17 cellular contexts compared by ENCODE assay signal in genomic region chr1:224639426-224639975, GRCh38. TPM values are rescaled to one million over a fixed set of nuclear protein-coding genes. Genes with fewer than 3 reads are reported as not detected.
DNase-seq lines count a peak whose midpoint lies in the region; ATAC-seq, FAIRE-seq and TF ChIP-seq lines count a peak whose summit lies in the region.
"Had no signal": no experiment of that assay in that cellular context is flagged by ENCODE, and none has a peak within 500 bp of the region (broad histone marks: within the 10 kb centered on the region; RNA-seq: fewer than 3 reads in every experiment).

No MANE protein-coding gene starts in this region.

- TF ChIP-seq EP300 in H1 (IDR thresholded peaks at IDR 0.05; ENCODE audit: borderline replicate concordance in 1 of 2, low read depth in 2 of 2, low read length in 2 of 2): no peak

- H2BK20ac ChIP-seq in H1 (ENCODE audit: low read length): no peak overlapping the region

- H3K23ac ChIP-seq in H1 (ENCODE audit: insufficient read length): no peak overlapping the region

- no peak overlapping the region for H3K14ac ChIP-seq in H1 (ENCODE audit: insufficient read length)

- no peaks in the 10 kb centered on the region for H3K9me3 Mint-ChIP-seq in nephron progenitor cell
- H3K9me3 Mint-ChIP-seq: CD8-positive, alpha-beta T cell had no signal

- H2AFZ ChIP-seq in H1 (ENCODE audit: low read length): no peak overlapping the region

- ATAC-seq in HG03135 (IDR thresholded peaks at IDR 0.05; ENCODE audit: unreplicated experiment): no peak
- ATAC-seq: CD8-positive, alpha-beta T cell had no signal

- TF ChIP-seq RAD21 in H1 (IDR thresholded peaks at IDR 0.05 in 1 of 2, conservative IDR thresholded peaks at IDR 0.05 in 1 of 2; ENCODE audit: low read depth in 2 of 2, low read length in 2 of 2): no peak

- FAIRE-seq in H1 (lab: Jason Lieb, UNC): no peak

- H4K91ac ChIP-seq in H1 (replicated peaks; ENCODE audit: insufficient read length, low read length): no peak overlapping the region

- H3K4me1 ChIP-seq in BLaER1 (peaks cover 37% of the 10 kb centered on the region), HUES6 (ENCODE audit: control insufficient read depth, insufficient read depth, low read length) (peaks cover 27% of the 10 kb centered on the region; the same call in 1 of the 2 replicates), H1 (replicated peaks in 1 of 4; ENCODE audit: control insufficient read depth in 3 of 4, insufficient read depth in 4 of 4, low read length in 3 of 4) (no peaks in the 10 kb centered on the region; a peak in 1 of 7 replicates)

- TF ChIP-seq CTCF in H1 (IDR thresholded peaks at IDR 0.05; ENCODE audit: control extremely low read depth in 1 of 3, insufficient read depth in 1 of 3, low read depth in 1 of 3, low read length in 3 of 3) (no peak), nephron progenitor cell (IDR thresholded peaks at IDR 0.05) (no peak)

- H3K36me3 ChIP-seq in BLaER1: no peaks in the 10 kb centered on the region
- H3K36me3 ChIP-seq in HUES6 (ENCODE audit: control insufficient read depth, insufficient read depth, low read length): no peaks in the 10 kb centered on the region
- peaks cover 0 to 2% (median 0%) of the 10 kb centered on the region in 4 experiments; a peak in 1 of 8 replicates for H3K36me3 ChIP-seq in H1 (ENCODE audit: control insufficient read depth in 2 of 4, insufficient read depth in 4 of 4, low read length in 3 of 4)

- H3K9ac ChIP-seq in BLaER1 (no peak overlapping the region), HUES6 (ENCODE audit: low read length) (peak overlapping the region; percentile 35), H1 (replicated peaks in 1 of 4; ENCODE audit: extremely low read depth in 1 of 4, low read depth in 3 of 4, low read length in 3 of 4) (no peak overlapping the region)

- H3K4me2 ChIP-seq in BLaER1: 0 out of 2 replicates have a peak overlapping the region, but pooled peaks have one; percentile 85
- no peak overlapping the region for H3K4me2 ChIP-seq in H1 (ENCODE audit: insufficient read depth in 1 of 2, low read depth in 2 of 2, low read length in 2 of 2)

- peaks cover 24% of the 10 kb centered on the region for H3K4me1 Mint-ChIP-seq in nephron progenitor cell

- H4K5ac ChIP-seq in H1 (ENCODE audit: insufficient read length, low read depth, low read length): no peak overlapping the region

- no peak for DNase-seq in H1 (ENCODE audit: low read depth in 1 of 2, low spot score in 2 of 2)
- no peak for DNase-seq in nephron progenitor cell
- DNase-seq in stimulated activated naive CD4-positive, alpha-beta T cell treated with Interleukin-2 at 50 U/mL for 16 hours (lab: John Stamatoyannopoulos, UW): no peak
- no peak for DNase-seq in NCI-H82 treated with DMSO at 0.1 percent for 48 hours (lab: John Stamatoyannopoulos, UW; ENCODE audit: unreplicated experiment)
- DNase-seq in stimulated activated CD4-positive, alpha-beta T cell treated with anti-CD3 and anti-CD28 coated beads, Interleukin-4, amount 100 ng/mL, for 4 hours: no peak
- DNase-seq: 8988T; CD8-positive, alpha-beta T cell; H7; KG1; NCI-H1048; NCI-H1436 treated with DMSO at 0.1 percent for 48 hours; NCI-H2029 treated with DMSO at 0.1 percent for 48 hours; NCI-H2171 treated with DMSO at 0.1 percent for 48 hours; NCI-H446 treated with DMSO at 0.1 percent for 48 hours had no signal

- H3K56ac ChIP-seq in H1 (replicated peaks; ENCODE audit: insufficient read length, low read depth, low read length): no peak overlapping the region

- no peak overlapping the region for H4K8ac ChIP-seq in H1 (ENCODE audit: extremely low read depth, insufficient read depth, low read length)

- H3K27me3 ChIP-seq in BLaER1 (no peaks in the 10 kb centered on the region), HUES6 (ENCODE audit: control insufficient read depth, insufficient read depth, low read length) (no peaks in the 10 kb centered on the region), H1 (replicated peaks in 1 of 4; ENCODE audit: control insufficient read depth in 3 of 4, extremely low read depth in 1 of 4, insufficient read depth in 3 of 4, low read length in 3 of 4) (no peaks in the 10 kb centered on the region)

- no peak overlapping the region for H2AK5ac ChIP-seq in H1 (ENCODE audit: low read depth, low read length)

- H2BK12ac ChIP-seq in H1 (ENCODE audit: low read depth, low read length): no peak overlapping the region

- peaks cover 15% of the 10 kb centered on the region for H3K27me3 Mint-ChIP-seq in nephron progenitor cell (ENCODE audit: low read depth, poor library complexity)

- no peaks in the 10 kb centered on the region for H3K9me3 ChIP-seq in BLaER1
- H3K9me3 ChIP-seq in HUES6 (ENCODE audit: control insufficient read depth, insufficient read depth, low read depth, low read length): no peaks in the 10 kb centered on the region
- H3K9me3 ChIP-seq in H1 (ENCODE audit: insufficient read depth in 2 of 2, low read depth in 1 of 2, low read length in 1 of 2): no peaks in the 10 kb centered on the region

- H3K18ac ChIP-seq in H1 (ENCODE audit: extremely low read depth, low read length): no peak overlapping the region

- no peak overlapping the region for H3K27ac ChIP-seq in BLaER1
- no peak overlapping the region for H3K27ac ChIP-seq in HUES6 (ENCODE audit: low read depth, low read length)
- no peak overlapping the region for H3K27ac ChIP-seq in H1 (ENCODE audit: low read depth, low read length)

- 0 out of 2 replicates have a peak overlapping the region, but pooled peaks have one; percentile 61 for H2BK15ac ChIP-seq in H1 (ENCODE audit: low read length)

- TF ChIP-seq POLR2A in H1 (IDR thresholded peaks at IDR 0.05; ENCODE audit: control extremely low read depth in 1 of 2, low read depth in 2 of 2, low read length in 2 of 2): no peak

- POLR2A ChIA-PET in H1 (lab: Charles Lee; ENCODE audit: partially characterized antibody): interaction anchor here (1.0 kb wide), 1 partner anchor 64 kb away, joined by 3 read pairs; no protein-coding TSS in a partner anchor

- H3K27ac Mint-ChIP-seq in nephron progenitor cell: peak overlapping the region; percentile 95
- H3K27ac Mint-ChIP-seq: CD8-positive, alpha-beta T cell had no signal

- no peak overlapping the region for H2BK120ac ChIP-seq in H1 (replicated peaks; ENCODE audit: low read depth, low read length)

- no peaks in the 10 kb centered on the region for H3K79me2 ChIP-seq in H1 (ENCODE audit: control insufficient read depth in 1 of 2, insufficient read depth in 2 of 2, low read length in 2 of 2)

- H3K4me3 ChIP-seq in BLaER1: no peak overlapping the region
- H3K4me3 ChIP-seq in HUES6 (ENCODE audit: low read depth, low read length): no peak overlapping the region
- no peak overlapping the region for H3K4me3 ChIP-seq in H1 (ENCODE audit: extremely low read depth in 1 of 4, insufficient read depth in 2 of 4, low read depth in 3 of 4, low read length in 4 of 4)

- H2BK5ac ChIP-seq in H1 (ENCODE audit: low read depth, low read length): no peak overlapping the region

- no peak overlapping the region for H3K4me3 Mint-ChIP-seq in nephron progenitor cell
- H3K4me3 Mint-ChIP-seq: CD8-positive, alpha-beta T cell had no signal

- WGBS in H1 (ENCODE audit: extremely low coverage in 1 of 2, insufficient coverage in 1 of 2, insufficient read length in 1 of 2, insufficient replicate concordance in 2 of 2, low coverage in 1 of 2, low lambda C conversion rate in 2 of 2, missing lambda C conversion rate in 1 of 2), 2 experiments: 91% methylated on average over 5 of the region's 5 CpGs; no CpG with 5 or more reads in 1 of the 2 experiments

- H3K23me2 ChIP-seq in H1 (ENCODE audit: low read depth, low read length): no peaks in the 10 kb centered on the region

- H3K79me1 ChIP-seq in H1 (ENCODE audit: low read depth, low read length): no peaks in the 10 kb centered on the region

- H4K20me1 ChIP-seq in BLaER1: no peaks in the 10 kb centered on the region
- no peaks in the 10 kb centered on the region for H4K20me1 ChIP-seq in H1 (replicated peaks in 1 of 2; ENCODE audit: control insufficient read depth in 1 of 2, insufficient read depth in 2 of 2, low read length in 2 of 2)

- H3K36me3 Mint-ChIP-seq in nephron progenitor cell (ENCODE audit: low read depth): no peaks in the 10 kb centered on the region
- H3K36me3 Mint-ChIP-seq: CD8-positive, alpha-beta T cell had no signal

- CTCF ChIA-PET in H1 (lab: Charles Lee; ENCODE audit: partially characterized antibody): interaction anchor here (0.7 to 12.3 kb wide), 12 partner anchors 6 to 284 kb away, joined by 3 to 144 read pairs (median 10); no protein-coding TSS in a partner anchor

- H3K4ac ChIP-seq in H1 (replicated peaks; ENCODE audit: insufficient read length, low read depth, low read length): no peak overlapping the region

TF ChIP-seq in H1, 55 proteins besides CTCF, POLR2A, EP300 and RAD21 (continues in another document):
- no peak for TF ChIP-seq SIRT6 (IDR thresholded peaks at IDR 0.05; ENCODE audit: low read length)
- no peak for TF ChIP-seq RXRA (IDR thresholded peaks at IDR 0.05; ENCODE audit: insufficient read depth, low read depth, low read length)
- no peak for TF ChIP-seq RNF2 (IDR thresholded peaks at IDR 0.05; ENCODE audit: borderline replicate concordance, low read depth, low read length, missing control alignments, poor library complexity, severe bottlenecking)
- TF ChIP-seq CREB1 (IDR thresholded peaks at IDR 0.05): no peak
- no peak for TF ChIP-seq CHD1 (IDR thresholded peaks at IDR 0.05; ENCODE audit: low read depth, low read length)
- no peak for TF ChIP-seq BCL11A (IDR thresholded peaks at IDR 0.05; ENCODE audit: low read depth in 2 of 2, low read length in 2 of 2)
- TF ChIP-seq MAX (IDR thresholded peaks at IDR 0.05): no peak
- TF ChIP-seq GTF2F1 (IDR thresholded peaks at IDR 0.05; ENCODE audit: borderline replicate concordance, low read depth, low read length): no peak
- no peak for TF ChIP-seq YY1 (IDR thresholded peaks at IDR 0.05; ENCODE audit: low read depth, low read length)
- no peak for TF ChIP-seq POU5F1 (IDR thresholded peaks at IDR 0.05; ENCODE audit: low read depth, low read length)
- no peak for TF ChIP-seq BACH1 (IDR thresholded peaks at IDR 0.05; ENCODE audit: low read length)
- no peak for TF ChIP-seq CHD2 (IDR thresholded peaks at IDR 0.05; ENCODE audit: low read length)
- no peak for TF ChIP-seq BRCA1 (IDR thresholded peaks at IDR 0.05; ENCODE audit: low read depth, low read length)

RNA-seq across cellular contexts. Expression of gene CNIH3, which starts 23.4 kb away (rescaled TPM):
- total RNA-seq in H1 (2021; fragmentation: NEBNext Ultra II Directional; extraction: Animal tissue kit (Norgen Biotek cat#: 25700)): 4.4 and 5.6 TPM in 2 replicates
- 2.8 and 3.7 TPM in 2 replicates for polyA plus RNA-seq in H1 (2011; rRNA removed)
- polyA plus RNA-seq in H1 (2011; cell fraction: cytosol; rRNA removed): 3.0 TPM
- 3.4 TPM for polyA plus RNA-seq in H1 (2011; cell fraction: nucleus; rRNA removed)
- 4.1 to 5.5 TPM (median 4.6 TPM) in 4 replicates for polyA plus RNA-seq in H1 (2012, experiment 1 of 2)
- 3.9 TPM for polyA plus RNA-seq in H1 (2012, experiment 2 of 2)
- polyA plus RNA-seq in H1 (2013, experiment 1 of 2): 3.9 TPM
- 4.7 TPM for polyA plus RNA-seq in H1 (2013, experiment 2 of 2)
- polyA minus RNA-seq in H1 (2011; rRNA and poly(A)+ RNA removed): 6.8 and 9.8 TPM in 2 replicates
- 3.7 TPM for polyA minus RNA-seq in H1 (2011; cell fraction: cytosol; rRNA and poly(A)+ RNA removed)
- 9.7 TPM for polyA minus RNA-seq in H1 (2011; cell fraction: nucleus; rRNA and poly(A)+ RNA removed)
